ENCODE assay signal across 3 cellular contexts in the genomic region with DNA sequence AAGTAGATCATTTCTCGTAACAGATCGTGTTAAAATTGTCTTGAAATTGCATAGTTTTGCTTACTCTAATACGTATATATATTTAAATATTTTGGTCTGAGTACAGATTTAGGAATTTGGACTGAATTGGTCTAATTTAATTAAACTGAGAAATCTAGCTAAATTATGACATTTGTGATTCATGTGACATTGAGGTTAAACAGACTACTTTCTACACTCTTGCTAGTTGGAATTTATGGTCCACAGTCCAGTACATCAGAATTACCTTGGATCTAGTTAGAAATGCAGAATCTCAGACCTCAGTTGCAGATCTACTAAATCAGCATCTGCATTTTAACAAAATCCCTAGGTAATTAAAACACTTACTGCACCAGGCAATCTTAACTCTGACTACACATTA.
"Had no signal": no experiment of that assay in that cellular context is flagged by ENCODE, and none has a peak within 500 bp of the region (broad histone marks: within the 10 kb centered on the region; RNA-seq: fewer than 3 reads in every experiment).

No MANE protein-coding gene starts in this region.

- DNase-seq: GDM1, GF-D8 had no signal

- H3K4me3 ChIP-seq: GM12878 had no signal

- ATAC-seq: GM12878 had no signal
